ENCODE assay signal across 21 cellular contexts in the genomic region with DNA sequence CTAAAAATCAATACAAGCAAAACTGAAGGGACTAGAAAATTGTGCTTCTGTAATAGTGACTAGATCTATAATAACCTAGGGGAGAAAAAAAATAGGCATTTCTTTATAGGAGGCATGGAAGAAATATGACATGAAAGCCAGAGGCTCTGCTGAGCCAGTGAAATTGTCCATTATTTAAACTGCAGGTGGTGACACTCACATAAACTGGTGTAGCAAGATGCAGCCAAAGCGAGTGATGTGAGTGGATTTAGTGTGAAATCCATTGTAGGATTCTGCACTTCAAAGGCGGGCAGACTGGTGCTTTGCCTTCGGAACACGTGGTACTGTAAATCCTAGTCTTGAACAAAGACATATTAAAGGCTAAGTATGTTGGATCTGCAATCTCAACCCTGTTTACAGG.
"Had no signal": no experiment of that assay in that cellular context is flagged by ENCODE, and none has a peak within 500 bp of the region (broad histone marks: within the 10 kb centered on the region; RNA-seq: fewer than 3 reads in every experiment).

No MANE protein-coding gene starts in this region.

- DNase-seq: colonic mucosa; effector CD4-positive, alpha-beta T cell; endodermal cell; erythroblast; foreskin melanocyte; head of caudate nucleus; kidney; left cardiac atrium; left ventricle myocardium inferior; mesenchymal stem cell; midbrain; psoas muscle; retina; stimulated activated CD4-positive, alpha-beta T cell treated with anti-CD3 and anti-CD28 coated beads, Interleukin-2, amount 100 ng/mL, for 24 hours; stimulated activated CD4-positive, alpha-beta T cell treated with anti-CD3 and anti-CD28 coated beads, Interleukin-4, amount 100 ng/mL, for 4 hours; stimulated activated naive B cell treated with anti-CD40 and anti-IgM and Interleukin-4, amounts not matched to agents 10 μg/mL and 1 μg/mL and 100 μg/mL, for 72 hours; trophoblast cell had no signal

- H3K4me3 ChIP-seq: colonic mucosa, hepatocyte, left ventricle myocardium inferior, lung, psoas muscle had no signal

- ATAC-seq: left cardiac atrium; natural killer cell treated with Interleukin-12 subunit alpha and Interleukin-12 subunit beta and Interleukin-15 and Interleukin-18, amount 100 ng/mL, for 72 hours; psoas muscle; sciatic nerve; stimulated activated naive B cell treated with anti-CD40 and anti-IgM and Interleukin-4, amounts not matched to agents 10 μg/mL and 1 μg/mL and 100 μg/mL, for 72 hours had no signal
